8 cellular contexts compared by ENCODE assay signal in the genomic region with DNA sequence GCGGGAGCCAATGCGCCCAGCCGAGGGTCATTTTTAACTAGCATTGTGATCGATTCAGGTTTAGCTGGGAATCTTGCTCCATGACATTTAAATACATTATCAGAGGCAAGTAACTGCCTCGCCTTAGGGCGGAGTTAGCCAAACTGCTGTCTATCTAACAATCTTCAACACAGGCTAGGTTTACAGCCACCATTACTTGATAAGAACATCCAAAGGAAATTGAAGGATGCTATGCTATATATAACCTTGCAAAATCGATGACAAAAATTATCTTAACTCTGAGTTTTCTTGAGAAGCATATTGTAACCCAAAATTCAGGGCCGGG. TPM values are rescaled to one million over a fixed set of nuclear protein-coding genes. Genes with fewer than 3 reads are reported as not detected.
A peak's percentile ranks its signal among the peaks of the same experiment; 100 is the strongest.
DNase-seq lines count a peak whose midpoint lies in the region; ATAC-seq and TF ChIP-seq lines count a peak whose summit lies in the region.

No MANE protein-coding gene starts in this region.

- H3K4me1 ChIP-seq in BE2C = no peaks in the 10 kb centered on the region
- H3K4me1 ChIP-seq in Karpas-422 (ENCODE audit: low read length) = peaks cover 34% of the 10 kb centered on the region

- DNase-seq in BE2C (no peak), Karpas-422 (no peak), chondrocyte (ENCODE audit: low spot score) (no peak), NCI-H748 treated with DMSO at 0.1 percent for 48 hours (lab: John Stamatoyannopoulos, UW) (no peak), SIG-M5 treated with dmso at 0.1 percent for 504 hours (lab: John Stamatoyannopoulos, UW; ENCODE audit: unreplicated experiment) (no peak)
- no peak for DNase-seq in naive thymus-derived CD8-positive, alpha-beta T cell

- H3K4me1 Mint-ChIP-seq in chondrocyte (ENCODE audit: low read depth) = peaks cover 15% of the 10 kb centered on the region
- peaks cover 19 to 53% (median 50%) of the 10 kb centered on the region in 4 donors for H3K4me1 Mint-ChIP-seq in naive thymus-derived CD8-positive, alpha-beta T cell

- ATAC-seq in naive thymus-derived CD8-positive, alpha-beta T cell = no peak
- no peak for ATAC-seq in HG02884 (IDR thresholded peaks at IDR 0.05; ENCODE audit: unreplicated experiment)
- no peak for ATAC-seq in HG03095 (IDR thresholded peaks at IDR 0.05; ENCODE audit: unreplicated experiment)

- POLR2A ChIA-PET in naive thymus-derived CD8-positive, alpha-beta T cell (lab: Charles Lee) = interaction anchor here (1.7 kb wide), 1 partner anchor 99 kb away, joined by 10 read pairs; no protein-coding TSS in a partner anchor

- no peak overlapping the region for H2AFZ ChIP-seq in Karpas-422 (ENCODE audit: low read length)

- peak overlapping the region; percentile 78 for H3K4me3 ChIP-seq in BE2C (ENCODE audit: low read depth, low read length)
- H3K4me3 ChIP-seq in Karpas-422 (ENCODE audit: low read length) = peak overlapping the region; percentile 85

- no peaks in the 10 kb centered on the region for H3K9me2 ChIP-seq in Karpas-422 (replicated peaks; ENCODE audit: insufficient read depth, low read length)

- H3K9me3 ChIP-seq in BE2C = no peaks in the 10 kb centered on the region
- no peaks in the 10 kb centered on the region for H3K9me3 ChIP-seq in Karpas-422 (ENCODE audit: low read length)

- H3K9me3 Mint-ChIP-seq in chondrocyte (ENCODE audit: low read depth) = no peaks in the 10 kb centered on the region
- H3K9me3 Mint-ChIP-seq in naive thymus-derived CD8-positive, alpha-beta T cell = no peaks in the 10 kb centered on the region

- H3K27me3 Mint-ChIP-seq in chondrocyte (ENCODE audit: low read depth) = no peaks in the 10 kb centered on the region
- H3K27me3 Mint-ChIP-seq in naive thymus-derived CD8-positive, alpha-beta T cell = no peaks in the 10 kb centered on the region

- H3K27ac ChIP-seq in Karpas-422 (ENCODE audit: low read length) = peak overlapping the region; percentile 62

- H3K4me3 Mint-ChIP-seq in chondrocyte (ENCODE audit: unreplicated experiment) = peak overlapping the region; percentile 87
- peak overlapping the region; percentile 84 to 99 (median 94) for H3K4me3 Mint-ChIP-seq in naive thymus-derived CD8-positive, alpha-beta T cell

- peaks cover 47% of the 10 kb centered on the region for H4K20me1 ChIP-seq in Karpas-422 (ENCODE audit: insufficient read depth, low read depth, low read length)

- H3K27ac Mint-ChIP-seq in chondrocyte (ENCODE audit: unreplicated experiment) = no peak overlapping the region
- H3K27ac Mint-ChIP-seq in naive thymus-derived CD8-positive, alpha-beta T cell = peak overlapping the region in 9 of 10 donors; percentile 92 to 99 (median 95)

- H3K36me3 Mint-ChIP-seq in chondrocyte (ENCODE audit: low read depth) = peaks cover 1% of the 10 kb centered on the region
- H3K36me3 Mint-ChIP-seq in naive thymus-derived CD8-positive, alpha-beta T cell = peaks cover 0 to 13% (median 0%) of the 10 kb centered on the region in 3 donors

- H3K36me3 ChIP-seq in BE2C (peaks cover 12% of the 10 kb centered on the region), Karpas-422 (ENCODE audit: insufficient read depth, low read length) (peaks cover 25% of the 10 kb centered on the region; the same call in 1 of the 2 replicates)

- no peaks in the 10 kb centered on the region for H3K27me3 ChIP-seq in BE2C
- no peaks in the 10 kb centered on the region for H3K27me3 ChIP-seq in Karpas-422 (ENCODE audit: low read length)

- peak overlapping the region; percentile 97 for H3K4me2 ChIP-seq in Karpas-422 (ENCODE audit: low read depth, low read length, poor library complexity, severe bottlenecking)

- peak overlapping the region; percentile 98 for H3K9ac ChIP-seq in Karpas-422 (ENCODE audit: low read length)

- peaks cover 63% of the 10 kb centered on the region for H3K79me2 ChIP-seq in Karpas-422 (ENCODE audit: low read length)

- no peak for TF ChIP-seq CTCF in BE2C (IDR thresholded peaks at IDR 0.05; ENCODE audit: low read depth, low read length)
- TF ChIP-seq CTCF in chondrocyte (IDR thresholded peaks at IDR 0.05) = no peak

RNA-seq across cellular contexts. Expression of a gene that starts 1.4 kb away (rescaled TPM):
- 102 TPM for polyA plus RNA-seq in BE2C (2012; ENCODE audit: insufficient read depth, insufficient read length, low read depth)
- total RNA-seq in Karpas-422 (2014; rRNA removed; shearing (Covaris generic); ENCODE audit: low replicate concordance) = 105 and 111 TPM in 2 replicates
- total RNA-seq in chondrocyte = 53.6 to 108 TPM (median 105 TPM) in 3 replicates
- 10 to 100 TPM; 52.9 to 55.9 TPM for total RNA-seq in naive thymus-derived CD8-positive, alpha-beta T cell
- polyA plus RNA-seq in naive thymus-derived CD8-positive, alpha-beta T cell = 10 to 100 TPM in 2 of 3 donors, 1 to 10 TPM in 1; 7.1 to 14.5 (median 10.0) TPM
